In the genomic region with DNA sequence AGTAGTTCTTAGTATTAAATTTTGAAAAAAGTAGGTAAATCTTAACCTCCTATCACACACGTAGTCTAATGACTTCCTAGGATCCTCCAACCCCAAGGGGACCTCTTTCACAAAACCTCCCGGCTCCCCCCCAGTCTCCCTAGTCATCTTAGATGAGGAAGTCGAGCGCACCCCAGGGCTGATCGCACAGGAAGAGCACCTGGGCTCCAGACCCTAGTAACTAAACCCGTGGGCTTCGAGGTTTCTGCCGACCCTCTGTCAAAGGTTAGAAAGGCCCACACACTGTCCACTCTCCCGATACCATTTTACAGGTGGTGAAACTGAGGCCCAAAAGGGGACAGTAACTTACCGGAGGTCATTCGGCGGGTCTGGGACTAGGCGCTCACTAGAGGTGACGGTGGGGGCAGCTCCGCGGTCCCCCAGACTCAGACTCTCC, we compare ENCODE assay signal across 8 cellular contexts. TPM values are rescaled to one million over a fixed set of nuclear protein-coding genes. Genes with fewer than 3 reads are reported as not detected.
DNase-seq lines count a peak whose midpoint lies in the region; ATAC-seq, FAIRE-seq and TF ChIP-seq lines count a peak whose summit lies in the region.

No MANE protein-coding gene starts in this region.

- no peaks in the 10 kb centered on the region for H3K27me3 ChIP-seq in SJSA1 (replicated peaks)
- no peaks in the 10 kb centered on the region for H3K27me3 ChIP-seq in K562 (ENCODE audit: control insufficient read depth in 2 of 2, insufficient read depth in 2 of 2, low read length in 2 of 2)

- H3K4me3 ChIP-seq in SJSA1 (peak overlapping the region; percentile 70), K562 (peak overlapping the region; percentile 76)

- no peak; the same call in 1 of the 2 replicates for TF ChIP-seq POLR2A in K562 (conservative IDR thresholded peaks at IDR 0.05)

- peaks cover 36% of the 10 kb centered on the region for H3K36me3 ChIP-seq in SJSA1
- peaks cover 38% of the 10 kb centered on the region; the same call in 2 of the 3 replicates for H3K36me3 ChIP-seq in K562 (ENCODE audit: control insufficient read depth, insufficient read depth, low read length)

- H2AFZ ChIP-seq in K562 (ENCODE audit: low read depth, low read length), result peak overlapping the region; percentile 76

- no peaks in the 10 kb centered on the region for H3K9me1 ChIP-seq in K562 (ENCODE audit: control insufficient read depth, insufficient read depth, low read length)

- peaks cover 86% of the 10 kb centered on the region for H3K79me2 ChIP-seq in K562 (ENCODE audit: control insufficient read depth, insufficient read depth, low read length)

- H3K4me1 ChIP-seq in SJSA1 (replicated peaks) (peaks cover 20% of the 10 kb centered on the region), K562 (replicated peaks in 1 of 2; ENCODE audit: control insufficient read depth in 2 of 2, insufficient read depth in 2 of 2, low read length in 2 of 2) (peaks cover 7 to 39% of the 10 kb centered on the region in 2 experiments)

- TSS peak; percentile 55 for BruUV-seq in K562 (replicated peaks; lab: Mats Ljungman, UMichigan)

- intact Hi-C loops in K562 (cut with micrococcal nuclease), result loop anchor here (5.0 kb wide), 3 partner anchors 42 to 112 kb away; no protein-coding TSS in a partner anchor

- no peak for FAIRE-seq in K562 (lab: Jason Lieb, UNC)

- H4K20me1 ChIP-seq in K562 (replicated peaks; ENCODE audit: control insufficient read depth, insufficient read depth, low read length), result no peaks in the 10 kb centered on the region

- TF ChIP-seq CTCF in K562 (IDR thresholded peaks at IDR 0.05 in 2 of 3, conservative IDR thresholded peaks at IDR 0.05 in 1 of 3; ENCODE audit: insufficient read depth in 2 of 3, low read depth in 1 of 3, low read length in 3 of 3), result no peak

- POLR2A ChIA-PET in K562 (lab: Yijun Ruan, JAX), result interaction anchor here (0.6 to 5.3 kb wide), 13 partner anchors 10 to 285 kb away, joined by 3 to 67 read pairs (median 4); a partner anchor contains a TSS

- peak overlapping the region; percentile 88 for H3K4me2 ChIP-seq in K562 (ENCODE audit: insufficient read depth, low read length)

- H3K9ac ChIP-seq in K562 (ENCODE audit: insufficient read depth in 1 of 2, low read depth in 2 of 2, low read length in 2 of 2), result peak overlapping the region; percentile 83 to 95

- H3K9me3 ChIP-seq in SJSA1 (replicated peaks) (no peaks in the 10 kb centered on the region), K562 (replicated peaks; ENCODE audit: control insufficient read depth, insufficient read depth, low read depth, low read length) (no peaks in the 10 kb centered on the region)

- TF ChIP-seq RAD21 in K562 (CRISPR knock-in tag; conservative IDR thresholded peaks at IDR 0.05 in 1 of 2, IDR thresholded peaks at IDR 0.05 in 1 of 2), result no peak; a peak in 1 of 4 replicates

- peak; percentile 28 to 55 for DNase-seq in NCI-H2081 (lab: John Stamatoyannopoulos, UW)
- DNase-seq in NCI-H2081 treated with DMSO at 0.1 percent for 48 hours (lab: John Stamatoyannopoulos, UW), result no peak
- DNase-seq in SJSA1 (ENCODE audit: low read depth in 1 of 2, low spot score in 2 of 2), result no peak
- DNase-seq in K562 (ENCODE audit: extremely low read depth in 1 of 4, low spot score in 3 of 4), result peak; percentile 28 to 67 (median 48)
- peak; percentile 33 for DNase-seq in iPS-NIHi11 (ENCODE audit: low spot score)
- peak; percentile 66 for DNase-seq in stimulated activated CD4-positive, alpha-beta T cell treated with anti-CD3 and anti-CD28 coated beads, Interleukin-15, amount 100 ng/mL, for 24 hours

- TF ChIP-seq EP300 in K562 (IDR thresholded peaks at IDR 0.05; ENCODE audit: low read length), result no peak

- CTCF ChIA-PET in K562 (lab: Yijun Ruan, JAX; ENCODE audit: low intra/inter-chr PET ratio), result interaction anchor here (0.6 kb wide), 1 partner anchor 23 kb away, joined by 3 read pairs; no protein-coding TSS in a partner anchor

- H3K27ac ChIP-seq in SJSA1 (peak overlapping the region; percentile 48), K562 (ENCODE audit: extremely low read depth, low read depth, low read length) (peak overlapping the region; percentile 81)

- in situ Hi-C loops in K562 (cut with MboI), result no loop called here

- ATAC-seq in HG03342 (IDR thresholded peaks at IDR 0.05; ENCODE audit: unreplicated experiment) (peak; percentile 22), K562 (peak; percentile 35), GM21619 (IDR thresholded peaks at IDR 0.05; ENCODE audit: unreplicated experiment) (no peak)

- 0% methylated on average over 16 of the region's 16 CpGs for WGBS in K562 (ENCODE audit: insufficient coverage, low coverage, missing lambda C conversion rate)

TF ChIP-seq in K562, 482 proteins besides CTCF, POLR2A, EP300 and RAD21 (continues in another document):
- no peak for TF ChIP-seq ZNF274 (IDR thresholded peaks at IDR 0.05; ENCODE audit: borderline replicate concordance, low read depth, low read length)
- no peak for TF ChIP-seq ZNF174 (CRISPR knock-in tag; IDR thresholded peaks at IDR 0.05)
- TF ChIP-seq NCOA2 (IDR thresholded peaks at IDR 0.05; ENCODE audit: partially characterized antibody in 2 of 2), result no peak
- no peak for TF ChIP-seq ATF1 (CRISPR knock-in tag; IDR thresholded peaks at IDR 0.05)
- TF ChIP-seq ATF1 (tag; IDR thresholded peaks at IDR 0.05), result no peak
- TF ChIP-seq ZNF695 (CRISPR knock-in tag; IDR thresholded peaks at IDR 0.05), result no peak
- no peak for TF ChIP-seq TGIF2 (CRISPR knock-in tag; IDR thresholded peaks at IDR 0.05)

RNA-seq across cellular contexts. Expression of a gene that starts 0.3 kb away (rescaled TPM):
- 15.2 and 23.6 TPM in 2 replicates for total RNA-seq in SJSA1 (2014; rRNA removed; shearing (Covaris generic))
- 34.9 and 102 TPM in 2 replicates for total RNA-seq in K562 (2011; cell fraction: chromatin; rRNA removed; ENCODE audit: low replicate concordance)
- total RNA-seq in K562 (2011; cell fraction: nucleolus; rRNA removed), result 20.8 and 23.4 TPM in 2 replicates
- 40.0 and 49.9 TPM in 2 replicates for total RNA-seq in K562 (2011; cell fraction: nucleoplasm; rRNA removed)
- total RNA-seq in K562 (2014; rRNA removed) (28.4 and 32.8 TPM in 2 replicates), K562 (2014; rRNA removed; fragmentation: Illumina TruSeq; extraction: Trizol) (41.7 and 49.6 TPM in 2 replicates), K562 (2015; rRNA removed; fragmentation: Illumina TruSeq; extraction: Trizol) (47.4 and 55.1 TPM in 2 replicates), K562 (2021) (36.3 and 37.9 TPM in 2 replicates)
- polyA plus RNA-seq in K562 (2011; rRNA removed) (60.2 and 63.9 TPM in 2 replicates), K562 (2014; fragmentation: Illumina TruSeq; extraction: Trizol) (43.5 and 49.1 TPM in 2 replicates), K562 (2014; fragmentation: Nextera tagmentation; extraction: Ambion mirVana) (10 to 100 TPM; 13.3 to 16.6 TPM), K562 (2014; rRNA removed) (39.0 and 48.0 TPM in 2 replicates)
- 13.2 and 24.9 TPM in 2 replicates for polyA plus RNA-seq in K562 (2011; cell fraction: cytosol; rRNA removed)
- 94.0 and 147 TPM in 2 replicates for polyA plus RNA-seq in K562 (2011; cell fraction: nucleus; rRNA removed)
- polyA plus RNA-seq in K562 (2012), result 27.5 and 38.7 TPM in 2 replicates
- 46.8 and 52.4 TPM in 2 replicates for polyA minus RNA-seq in K562 (2011; rRNA and poly(A)+ RNA removed)
- polyA minus RNA-seq in K562 (2011; cell fraction: cytosol; rRNA and poly(A)+ RNA removed), result 12.2 and 21.6 TPM in 2 replicates
- polyA minus RNA-seq in K562 (2011; cell fraction: nucleus; rRNA and poly(A)+ RNA removed), result 42.0 and 96.6 TPM in 2 replicates

RNA-seq across cellular contexts. Expression of a gene that starts 0.6 kb away (rescaled TPM):
- 13.3 and 14.4 TPM in 2 replicates for total RNA-seq in SJSA1 (2014; rRNA removed; shearing (Covaris generic))
- total RNA-seq in K562 (2011; cell fraction: chromatin; rRNA removed; ENCODE audit: low replicate concordance), result 118 and 123 TPM in 2 replicates
- 58.6 and 64.5 TPM in 2 replicates for total RNA-seq in K562 (2011; cell fraction: nucleolus; rRNA removed)
- total RNA-seq in K562 (2011; cell fraction: nucleoplasm; rRNA removed), result 64.7 and 77.3 TPM in 2 replicates
- total RNA-seq in K562 (2014; rRNA removed) (7.0 and 8.8 TPM in 2 replicates), K562 (2014; rRNA removed; fragmentation: Illumina TruSeq; extraction: Trizol) (7.1 and 8.4 TPM in 2 replicates), K562 (2015; rRNA removed; fragmentation: Illumina TruSeq; extraction: Trizol) (7.7 and 8.2 TPM in 2 replicates), K562 (2021) (11.1 and 12.9 TPM in 2 replicates)
- polyA plus RNA-seq in K562 (2011; rRNA removed) (11.5 and 15.5 TPM in 2 replicates), K562 (2014; fragmentation: Illumina TruSeq; extraction: Trizol) (8.4 and 9.0 TPM in 2 replicates), K562 (2014; fragmentation: Nextera tagmentation; extraction: Ambion mirVana) (1 to 10 TPM; 2.4 to 7.0 TPM), K562 (2014; rRNA removed) (9.6 and 11.1 TPM in 2 replicates)
- polyA plus RNA-seq in K562 (2011; cell fraction: cytosol; rRNA removed), result 11.0 and 12.7 TPM in 2 replicates
- polyA plus RNA-seq in K562 (2011; cell fraction: nucleus; rRNA removed), result 45.8 and 67.6 TPM in 2 replicates
- polyA plus RNA-seq in K562 (2012), result 12.8 and 21.8 TPM in 2 replicates
- 26.7 and 28.2 TPM in 2 replicates for polyA minus RNA-seq in K562 (2011; rRNA and poly(A)+ RNA removed)
- 7.8 and 15.9 TPM in 2 replicates for polyA minus RNA-seq in K562 (2011; cell fraction: cytosol; rRNA and poly(A)+ RNA removed)
- 24.5 and 32.7 TPM in 2 replicates for polyA minus RNA-seq in K562 (2011; cell fraction: nucleus; rRNA and poly(A)+ RNA removed)

RNA-seq across cellular contexts. Expression of a gene that starts 11.0 kb away (rescaled TPM):
- total RNA-seq in SJSA1 (2014; rRNA removed; shearing (Covaris generic)), result 0.03 TPM in 1 of 2 replicates, not detected in the other
- total RNA-seq in K562 (2011; cell fraction: chromatin; rRNA removed; ENCODE audit: low replicate concordance), result 2.6 and 4.9 TPM in 2 replicates
- total RNA-seq in K562 (2011; cell fraction: nucleolus; rRNA removed), result 1.3 and 1.5 TPM in 2 replicates
- total RNA-seq in K562 (2011; cell fraction: nucleoplasm; rRNA removed), result 2.2 and 4.1 TPM in 2 replicates
- total RNA-seq in K562 (2014; rRNA removed) (0.45 and 0.54 TPM in 2 replicates), K562 (2014; rRNA removed; fragmentation: Illumina TruSeq; extraction: Trizol) (0.29 and 0.44 TPM in 2 replicates), K562 (2015; rRNA removed; fragmentation: Illumina TruSeq; extraction: Trizol) (0.72 and 0.76 TPM in 2 replicates), K562 (2021) (0.95 and 1.1 TPM in 2 replicates)
- polyA plus RNA-seq in K562 (2011; rRNA removed) (0.56 and 0.57 TPM in 2 replicates), K562 (2014; fragmentation: Illumina TruSeq; extraction: Trizol) (0.76 and 0.95 TPM in 2 replicates), K562 (2014; fragmentation: Nextera tagmentation; extraction: Ambion mirVana) (under 1 TPM in 1 of 2 experiments, not detected in 1; 0.08 TPM), K562 (2014; rRNA removed) (0.56 and 0.69 TPM in 2 replicates)
- polyA plus RNA-seq in K562 (2011; cell fraction: cytosol; rRNA removed), result 0.31 and 0.46 TPM in 2 replicates
- 2.7 and 8.5 TPM in 2 replicates for polyA plus RNA-seq in K562 (2011; cell fraction: nucleus; rRNA removed)
- 1.3 and 1.5 TPM in 2 replicates for polyA plus RNA-seq in K562 (2012)
- 0.46 and 0.93 TPM in 2 replicates for polyA minus RNA-seq in K562 (2011; rRNA and poly(A)+ RNA removed)
- not detected in 2 replicates for polyA minus RNA-seq in K562 (2011; cell fraction: cytosol; rRNA and poly(A)+ RNA removed)
- polyA minus RNA-seq in K562 (2011; cell fraction: nucleus; rRNA and poly(A)+ RNA removed), result 1.4 and 1.5 TPM in 2 replicates

Comparison
In these comparisons a context has a peak if more than half of its experiments do, and no peak if none do; other contexts are left out.
1. DNase-seq: peak in NCI-H2081 (2 of 2), K562 (4 of 4), iPS-NIHi11 (single experiment) and stimulated activated CD4-positive, alpha-beta T cell treated with anti-CD3 and anti-CD28 coated beads, Interleukin-15, amount 100 ng/mL, for 24 hours (single experiment); none in NCI-H2081 treated with DMSO at 0.1 percent for 48 hours (single experiment) and SJSA1 (0 of 2).